ENCODE assay signal across 13 cellular contexts in the genomic region with DNA sequence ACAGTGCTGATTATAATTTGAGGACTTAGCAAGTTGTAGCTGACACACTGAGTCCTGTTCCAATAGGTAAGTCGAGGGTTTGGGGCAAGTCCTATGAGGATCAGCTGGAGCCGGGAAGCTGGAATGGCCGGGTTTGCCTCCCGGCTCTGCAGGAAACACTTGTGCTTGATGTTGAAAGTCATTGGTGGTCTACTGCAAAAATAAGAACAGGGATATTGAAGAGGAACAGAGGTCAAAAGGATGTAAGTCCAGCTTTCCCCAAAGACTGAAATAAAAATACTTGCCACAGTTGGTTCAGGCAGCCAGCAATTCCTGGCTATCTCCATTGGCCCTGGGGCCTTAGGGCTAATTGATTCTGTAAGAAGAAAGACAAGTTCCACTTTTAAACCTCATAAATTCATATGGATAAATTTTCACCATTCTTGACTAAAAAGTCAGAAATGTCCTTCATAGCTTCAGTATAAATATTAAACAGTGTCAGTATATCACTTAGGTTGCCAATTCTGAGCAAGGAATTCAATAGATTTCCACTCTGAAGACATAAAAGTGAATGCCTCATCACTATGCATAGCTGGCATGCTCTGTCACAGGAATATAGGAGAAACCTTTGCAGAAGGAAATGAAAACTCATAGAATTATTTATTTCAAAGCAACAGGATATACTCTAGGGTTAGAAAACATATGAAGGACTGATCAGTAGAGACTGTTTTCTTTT.
A peak's percentile ranks its signal among the peaks of the same experiment; 100 is the strongest.
DNase-seq lines count a peak whose midpoint lies in the region; ATAC-seq and TF ChIP-seq lines count a peak whose summit lies in the region.
"Had no signal": no experiment of that assay in that cellular context is flagged by ENCODE, and none has a peak within 500 bp of the region (broad histone marks: within the 10 kb centered on the region; RNA-seq: fewer than 3 reads in every experiment).

No MANE protein-coding gene starts in this region.

- no peak for ATAC-seq in HG03571 (IDR thresholded peaks at IDR 0.05; ENCODE audit: unreplicated experiment)
- ATAC-seq: GM12878 had no signal

- no peaks in the 10 kb centered on the region for H3K27me3 ChIP-seq in osteoblast (ENCODE audit: insufficient read depth, low read length)

- H3K27ac ChIP-seq in osteoblast (ENCODE audit: low read depth, low read length): no peak overlapping the region
- H3K27ac ChIP-seq: HL-60 had no signal

- no peaks in the 10 kb centered on the region for H3K9me3 ChIP-seq in osteoblast (ENCODE audit: low read depth, low read length)

- TF ChIP-seq CTCF in osteoblast (IDR thresholded peaks at IDR 0.05; ENCODE audit: extremely low read depth, low read depth, low read length): no peak

- DNase-seq in EL (peak; percentile 47), NCI-H526 treated with DMSO at 0.1 percent for 48 hours (lab: John Stamatoyannopoulos, UW) (peak; percentile 53), dermis microvascular lymphatic vessel endothelial cell (ENCODE audit: low read depth in 2 of 2) (peak; percentile 10 to 65), osteoblast (ENCODE audit: insufficient read length, low spot score, missing footprints) (no peak), hepatic stellate cell (ENCODE audit: low spot score) (no peak), ureter (ENCODE audit: low spot score) (no peak)
- DNase-seq: C1 segment of cervical spinal cord, H9, KG1, NCI-H2227 treated with DMSO at 0.1 percent for 48 hours had no signal

- no peaks in the 10 kb centered on the region for H4K20me1 ChIP-seq in osteoblast (ENCODE audit: insufficient read depth, low read length)

- no peaks in the 10 kb centered on the region for H3K36me3 ChIP-seq in osteoblast (ENCODE audit: insufficient read depth, low read length)

- no peak overlapping the region for H3K4me3 ChIP-seq in osteoblast (ENCODE audit: insufficient read depth, low read length)
- H3K4me3 ChIP-seq: GM12878 had no signal

- no peaks in the 10 kb centered on the region for H3K79me2 ChIP-seq in osteoblast (ENCODE audit: insufficient read depth, low read length)

- H3K4me1 ChIP-seq in osteoblast (ENCODE audit: insufficient read depth, low read length): peaks cover 10% of the 10 kb centered on the region

- peak overlapping the region; percentile 11 for H3K4me2 ChIP-seq in osteoblast (ENCODE audit: insufficient read depth, low read length)

- no peak overlapping the region for H2AFZ ChIP-seq in osteoblast (ENCODE audit: low read length)

Comparison
In these comparisons a context has a peak if more than half of its experiments do, and no peak if none do; other contexts are left out.
1. DNase-seq: peak in EL (single experiment), NCI-H526 treated with DMSO at 0.1 percent for 48 hours (single experiment) and dermis microvascular lymphatic vessel endothelial cell (2 of 2); none in osteoblast (single experiment), hepatic stellate cell (single experiment) and ureter (single experiment).